9 cellular contexts compared by ENCODE assay signal in genomic region chr16:56728946-56729345, GRCh38. TPM values are rescaled to one million over a fixed set of nuclear protein-coding genes. Genes with fewer than 3 reads are reported as not detected.
DNase-seq lines count a peak whose midpoint lies in the region; ATAC-seq, FAIRE-seq and TF ChIP-seq lines count a peak whose summit lies in the region.
"Not testable (repeated sequence)": the region's sequence is repeated elsewhere in the genome, so short reads cannot be mapped to it uniquely, and the experiment has no call there.
"Had no signal": no experiment of that assay in that cellular context is flagged by ENCODE, and none has a peak within 500 bp of the region (broad histone marks: within the 10 kb centered on the region; RNA-seq: fewer than 3 reads in every experiment).

No MANE protein-coding gene starts in this region.

- peak overlapping the region; percentile 75; the same call in 1 of the 2 replicates for H3K4me3 ChIP-seq in GM08714 (ENCODE audit: low read length)
- H3K4me3 ChIP-seq in body of pancreas: not testable (repeated sequence)
- H3K4me3 ChIP-seq in fibroblast of lung (replicated peaks in 1 of 4; ENCODE audit: control extremely low read depth in 1 of 4, insufficient read depth in 1 of 4, low read depth in 3 of 4, low read length in 4 of 4): peak overlapping the region; percentile 65 to 94 (median 70)
- H3K4me3 ChIP-seq in HepG2 (replicated peaks in 1 of 3; ENCODE audit: insufficient read depth in 1 of 3, low read depth in 2 of 3, low read length in 3 of 3): peak overlapping the region; percentile 94 to 98 (median 97)

- H3K4me1 ChIP-seq in body of pancreas: peaks cover 26% of the 10 kb centered on the region
- not testable (repeated sequence) for H3K4me1 ChIP-seq in fibroblast of lung (ENCODE audit: control insufficient read depth, extremely low read depth, insufficient read depth, low read length)
- H3K4me1 ChIP-seq in HepG2 (ENCODE audit: insufficient read depth, low read length): peaks cover 57% of the 10 kb centered on the region

- not testable (repeated sequence) for H4K20me1 ChIP-seq in fibroblast of lung (ENCODE audit: control insufficient read depth, extremely low read depth, insufficient read depth, low read length); HepG2 (ENCODE audit: insufficient read depth, low read length)

- not testable (repeated sequence) for H3K27me3 ChIP-seq in body of pancreas; fibroblast of lung (ENCODE audit: control insufficient read depth, insufficient read depth, low read length); HepG2 (ENCODE audit: control insufficient read depth in 1 of 2, insufficient read depth in 2 of 2, low read length in 2 of 2)

- WGBS in body of pancreas, 2 donors: 35 to 62% methylated on average over 5 of the region's 5 CpGs
- WGBS in HepG2 (ENCODE audit: low lambda C conversion rate): 50% methylated on average over 5 of the region's 5 CpGs

- peak overlapping the region; percentile 60 for H3K9ac ChIP-seq in fibroblast of lung (ENCODE audit: insufficient read depth, low read length)
- H3K9ac ChIP-seq in HepG2 (ENCODE audit: insufficient read depth, low read depth, low read length): peak overlapping the region; percentile 94

- not testable (repeated sequence) for H3K36me3 ChIP-seq in body of pancreas (replicated peaks in 1 of 2; ENCODE audit: insufficient read depth in 1 of 2, low read depth in 2 of 2); fibroblast of lung (ENCODE audit: control insufficient read depth, insufficient read depth, low read length); HepG2 (replicated peaks in 1 of 2; ENCODE audit: control insufficient read depth in 1 of 2, insufficient read depth in 2 of 2, low read length in 2 of 2)

- intact Hi-C loops in body of pancreas (cut with DNase I); HepG2 (cut with micrococcal nuclease; ENCODE audit: unreplicated experiment): not testable (repeated sequence)

- DNase-seq in NAMALWA (ENCODE audit: low spot score) (peak; percentile 14), fibroblast of lung (ENCODE audit: low read depth in 2 of 2) (peak in 1 of 2 donors; percentile 16), renal cortical epithelial cell (ENCODE audit: low read depth) (peak; percentile 89)
- not testable (repeated sequence) for DNase-seq in body of pancreas; HepG2 (ENCODE audit: low spot score)

- BruUV-seq in HepG2 (replicated peaks; lab: Mats Ljungman, UMichigan): not testable (repeated sequence)

- in situ Hi-C loops in HepG2 (cut with HindIII; ENCODE audit: extremely low pct_ligation_motif_present, low pct_unique_long_range_greater_than_20kb): not testable (repeated sequence)

- not testable (repeated sequence) for H3K9me3 ChIP-seq in body of pancreas; fibroblast of lung (ENCODE audit: control insufficient read depth, insufficient read depth, low read depth, low read length); HepG2 (ENCODE audit: low read length)

- not testable (repeated sequence) for TF ChIP-seq EP300 in HepG2 (IDR thresholded peaks at IDR 0.05; ENCODE audit: low read depth in 2 of 2, low read length in 2 of 2); HepG2 (CRISPR knock-in tag; IDR thresholded peaks at IDR 0.05; ENCODE audit: borderline replicate concordance)

- CTCF ChIA-PET in HepG2 (lab: Yijun Ruan, JAX; ENCODE audit: low intra/inter-chr PET ratio, low total read pairs): not testable (repeated sequence)

- peak overlapping the region; percentile 93 for H2AFZ ChIP-seq in fibroblast of lung (ENCODE audit: low read length)
- H2AFZ ChIP-seq in HepG2 (ENCODE audit: low read length): peak overlapping the region; percentile 94

- FAIRE-seq in HepG2 (lab: Jason Lieb, UNC): peak; percentile 28

- POLR2A ChIA-PET in HepG2 (lab: Yijun Ruan, JAX): interaction anchor here (0.7 to 1.0 kb wide), 2 partner anchors 46 to 122 kb away, joined by 3 read pairs; partner anchors contain the start of gene MT1X

- ATAC-seq in body of pancreas, HepG2: not testable (repeated sequence)

- not testable (repeated sequence) for TF ChIP-seq POLR2A in body of pancreas (IDR thresholded peaks at IDR 0.05); HepG2 (IDR thresholded peaks at IDR 0.05; ENCODE audit: insufficient read depth in 1 of 2, low read depth in 2 of 2, low read length in 2 of 2)

- H3K4me2 ChIP-seq in fibroblast of lung (ENCODE audit: extremely low read depth, insufficient read depth, low read length) (peak overlapping the region; percentile 99), HepG2 (ENCODE audit: low read depth, low read length) (peak overlapping the region; percentile 78)

- peaks cover 38% of the 10 kb centered on the region for H3K79me2 ChIP-seq in fibroblast of lung (ENCODE audit: control insufficient read depth, insufficient read depth, low read length)
- H3K79me2 ChIP-seq in HepG2 (ENCODE audit: insufficient read depth, low read length): peaks cover 40% of the 10 kb centered on the region

- H3K27ac ChIP-seq in VCaP (peak overlapping the region; percentile 65), body of pancreas (peak overlapping the region; percentile 2 to 89 (median 75)), fibroblast of lung (ENCODE audit: insufficient read depth, low read length) (peak overlapping the region; percentile 93), HepG2 (ENCODE audit: extremely low read length, insufficient read depth, low read length) (peak overlapping the region; percentile 76)

- not testable (repeated sequence) for TF ChIP-seq RAD21 in HepG2 (CRISPR knock-in tag; IDR thresholded peaks at IDR 0.05)

- TF ChIP-seq CTCF in VCaP (conservative IDR thresholded peaks at IDR 0.05); body of pancreas (IDR thresholded peaks at IDR 0.05); fibroblast of lung (conservative IDR thresholded peaks at IDR 0.05 in 1 of 2, IDR thresholded peaks at IDR 0.05 in 1 of 2; ENCODE audit: low read depth in 1 of 2, low read length in 2 of 2); HepG2 (CRISPR knock-in tag; IDR thresholded peaks at IDR 0.05): not testable (repeated sequence)

RNA-seq across cellular contexts. Expression of gene NUP93, which starts 1.0 kb away (rescaled TPM):
- total RNA-seq in body of pancreas (10 to 100 TPM; 12.2 to 19.1 TPM), fibroblast of lung (36.7 and 42.9 TPM in 2 replicates), HepG2 (2016; rRNA removed; fragmentation: Illumina TruSeq; extraction: Trizol) (140 and 192 TPM in 2 replicates), renal cortical epithelial cell (72.3 and 105 TPM in 2 replicates)
- polyA plus RNA-seq in fibroblast of lung (37.6 and 61.0 TPM in 2 replicates), HepG2 (2011; rRNA removed) (50.1 and 58.5 TPM in 2 replicates)
- 45.6 and 75.7 TPM in 2 replicates for polyA plus RNA-seq in fibroblast of lung (2012)
- 51.1 and 163 TPM in 2 replicates for polyA minus RNA-seq in fibroblast of lung (ENCODE audit: low replicate concordance)
- 26.3 and 31.0 TPM in 2 replicates for total RNA-seq in HepG2 (2016; cell fraction: cytosol; rRNA removed; fragmentation: Illumina TruSeq; extraction: Trizol; ENCODE audit: low read depth)
- 144 and 197 TPM in 2 replicates for total RNA-seq in HepG2 (2016; cell fraction: insoluble cytoplasmic fraction; rRNA removed; fragmentation: Illumina TruSeq; extraction: Trizol)
- 41.3 and 54.1 TPM in 2 replicates for total RNA-seq in HepG2 (2016; cell fraction: membrane; rRNA removed; fragmentation: Illumina TruSeq; extraction: Trizol)
- 83.7 and 88.0 TPM in 2 replicates for total RNA-seq in HepG2 (2016; cell fraction: nucleus; rRNA removed; fragmentation: Illumina TruSeq; extraction: Trizol)
- polyA plus RNA-seq in HepG2 (2011; cell fraction: cytosol; rRNA removed): 39.7 and 48.2 TPM in 2 replicates
- 68.9 and 73.2 TPM in 2 replicates for polyA plus RNA-seq in HepG2 (2011; cell fraction: nucleus; rRNA removed)
- polyA plus RNA-seq in HepG2 (2012): 61.3 and 62.5 TPM in 2 replicates
- 13.7 and 15.4 TPM in 2 replicates for polyA plus RNA-seq in HepG2 (2016; cell fraction: cytosol; fragmentation: Illumina TruSeq; extraction: Trizol; ENCODE audit: low read depth)
- polyA plus RNA-seq in HepG2 (2016; cell fraction: insoluble cytoplasmic fraction; fragmentation: Illumina TruSeq; extraction: Trizol; ENCODE audit: low read depth): 127 and 140 TPM in 2 replicates
- 22.4 and 22.7 TPM in 2 replicates for polyA plus RNA-seq in HepG2 (2016; cell fraction: membrane; fragmentation: Illumina TruSeq; extraction: Trizol; ENCODE audit: low read depth)
- 109 and 116 TPM in 2 replicates for polyA plus RNA-seq in HepG2 (2016; cell fraction: nucleus; fragmentation: Illumina TruSeq; extraction: Trizol; ENCODE audit: insufficient read depth, low read depth)
- 130 and 202 TPM in 2 replicates for polyA minus RNA-seq in HepG2 (2011; rRNA and poly(A)+ RNA removed; ENCODE audit: low replicate concordance)
- polyA minus RNA-seq in HepG2 (2011; cell fraction: cytosol; rRNA and poly(A)+ RNA removed): 51.7 and 53.7 TPM in 2 replicates
- 49.1 and 65.1 TPM in 2 replicates for polyA minus RNA-seq in HepG2 (2011; cell fraction: nucleus; rRNA and poly(A)+ RNA removed)

RNA-seq across cellular contexts. Expression of gene MT1X, which starts 46.7 kb away (rescaled TPM):
- total RNA-seq in body of pancreas (1,000 to 10,000 TPM in 1 of 2 donors, 100 to 1,000 TPM in 1; 430 to 1,140 TPM), fibroblast of lung (86.8 and 137 TPM in 2 replicates), HepG2 (2016; rRNA removed; fragmentation: Illumina TruSeq; extraction: Trizol) (288 and 327 TPM in 2 replicates), renal cortical epithelial cell (63.2 and 75.2 TPM in 2 replicates)
- polyA plus RNA-seq in fibroblast of lung (137 and 242 TPM in 2 replicates), HepG2 (2011; rRNA removed) (9.8 and 19.7 TPM in 2 replicates)
- polyA plus RNA-seq in fibroblast of lung (2012): 103 and 139 TPM in 2 replicates
- 123 and 262 TPM in 2 replicates for polyA minus RNA-seq in fibroblast of lung (ENCODE audit: low replicate concordance)
- 73.9 and 100 TPM in 2 replicates for total RNA-seq in HepG2 (2016; cell fraction: cytosol; rRNA removed; fragmentation: Illumina TruSeq; extraction: Trizol; ENCODE audit: low read depth)
- total RNA-seq in HepG2 (2016; cell fraction: insoluble cytoplasmic fraction; rRNA removed; fragmentation: Illumina TruSeq; extraction: Trizol): 257 and 313 TPM in 2 replicates
- 97.1 and 117 TPM in 2 replicates for total RNA-seq in HepG2 (2016; cell fraction: membrane; rRNA removed; fragmentation: Illumina TruSeq; extraction: Trizol)
- 90.2 and 125 TPM in 2 replicates for total RNA-seq in HepG2 (2016; cell fraction: nucleus; rRNA removed; fragmentation: Illumina TruSeq; extraction: Trizol)
- polyA plus RNA-seq in HepG2 (2011; cell fraction: cytosol; rRNA removed): 45.2 and 131 TPM in 2 replicates
- polyA plus RNA-seq in HepG2 (2011; cell fraction: nucleus; rRNA removed): 13.2 and 26.8 TPM in 2 replicates
- polyA plus RNA-seq in HepG2 (2012): 19.2 and 23.8 TPM in 2 replicates
- polyA plus RNA-seq in HepG2 (2016; cell fraction: cytosol; fragmentation: Illumina TruSeq; extraction: Trizol; ENCODE audit: low read depth): 63.5 and 83.4 TPM in 2 replicates
- polyA plus RNA-seq in HepG2 (2016; cell fraction: insoluble cytoplasmic fraction; fragmentation: Illumina TruSeq; extraction: Trizol; ENCODE audit: low read depth): 331 and 345 TPM in 2 replicates
- 110 and 112 TPM in 2 replicates for polyA plus RNA-seq in HepG2 (2016; cell fraction: membrane; fragmentation: Illumina TruSeq; extraction: Trizol; ENCODE audit: low read depth)
- 198 and 202 TPM in 2 replicates for polyA plus RNA-seq in HepG2 (2016; cell fraction: nucleus; fragmentation: Illumina TruSeq; extraction: Trizol; ENCODE audit: insufficient read depth, low read depth)
- 60.6 and 119 TPM in 2 replicates for polyA minus RNA-seq in HepG2 (2011; rRNA and poly(A)+ RNA removed; ENCODE audit: low replicate concordance)
- polyA minus RNA-seq in HepG2 (2011; cell fraction: cytosol; rRNA and poly(A)+ RNA removed): 14.0 and 19.4 TPM in 2 replicates
- 6.5 and 8.1 TPM in 2 replicates for polyA minus RNA-seq in HepG2 (2011; cell fraction: nucleus; rRNA and poly(A)+ RNA removed)

RNA-seq across cellular contexts. Expression of gene MT1H, which starts 59.3 kb away (rescaled TPM):
- total RNA-seq in body of pancreas (1 to 10 TPM; 4.9 to 8.8 TPM), fibroblast of lung (not detected in 2 replicates), HepG2 (2016; rRNA removed; fragmentation: Illumina TruSeq; extraction: Trizol) (0.60 TPM in 1 of 2 replicates, not detected in the other), renal cortical epithelial cell (1.4 and 8.9 TPM in 2 replicates)
- polyA plus RNA-seq in fibroblast of lung (not detected in 2 replicates), HepG2 (2011; rRNA removed) (not detected in 2 replicates)
- not detected in 2 replicates for polyA plus RNA-seq in fibroblast of lung (2012)
- polyA minus RNA-seq in fibroblast of lung (ENCODE audit: low replicate concordance): not detected in 2 replicates
- total RNA-seq in HepG2 (2016; cell fraction: cytosol; rRNA removed; fragmentation: Illumina TruSeq; extraction: Trizol; ENCODE audit: low read depth): not detected in 2 replicates
- total RNA-seq in HepG2 (2016; cell fraction: insoluble cytoplasmic fraction; rRNA removed; fragmentation: Illumina TruSeq; extraction: Trizol): not detected in 2 replicates
- not detected in 2 replicates for total RNA-seq in HepG2 (2016; cell fraction: membrane; rRNA removed; fragmentation: Illumina TruSeq; extraction: Trizol)
- 0.65 TPM in 1 of 2 replicates, not detected in the other for total RNA-seq in HepG2 (2016; cell fraction: nucleus; rRNA removed; fragmentation: Illumina TruSeq; extraction: Trizol)
- polyA plus RNA-seq in HepG2 (2011; cell fraction: cytosol; rRNA removed): not detected in 2 replicates
- polyA plus RNA-seq in HepG2 (2011; cell fraction: nucleus; rRNA removed): not detected in 2 replicates
- polyA plus RNA-seq in HepG2 (2012): not detected in 2 replicates
- 0.37 TPM in 1 of 2 replicates, not detected in the other for polyA plus RNA-seq in HepG2 (2016; cell fraction: cytosol; fragmentation: Illumina TruSeq; extraction: Trizol; ENCODE audit: low read depth)
- 1.2 TPM in 1 of 2 replicates, not detected in the other for polyA plus RNA-seq in HepG2 (2016; cell fraction: insoluble cytoplasmic fraction; fragmentation: Illumina TruSeq; extraction: Trizol; ENCODE audit: low read depth)
- not detected in 2 replicates for polyA plus RNA-seq in HepG2 (2016; cell fraction: membrane; fragmentation: Illumina TruSeq; extraction: Trizol; ENCODE audit: low read depth)
- polyA plus RNA-seq in HepG2 (2016; cell fraction: nucleus; fragmentation: Illumina TruSeq; extraction: Trizol; ENCODE audit: insufficient read depth, low read depth): 2.4 TPM in 1 of 2 replicates, not detected in the other
- polyA minus RNA-seq in HepG2 (2011; rRNA and poly(A)+ RNA removed; ENCODE audit: low replicate concordance): not detected in 2 replicates
- not detected in 2 replicates for polyA minus RNA-seq in HepG2 (2011; cell fraction: cytosol; rRNA and poly(A)+ RNA removed)
- polyA minus RNA-seq in HepG2 (2011; cell fraction: nucleus; rRNA and poly(A)+ RNA removed): not detected in 2 replicates
- total RNA-seq: activated CD4-positive, alpha-beta memory T cell treated with anti-CD3 and anti-CD28 coated beads, Interleukin-2, amount 10 ng/mL, durations not matched to agents 7 days and 5 days; natural killer cell had no signal
